ENCODE assay signal across 1 cellular context in genomic region chr2:175981546-175981945, GRCh38.
TF ChIP-seq lines count a peak whose summit lies in the region.

No MANE protein-coding gene starts in this region.

TF ChIP-seq in WTC11, 78 proteins besides CTCF, POLR2A, EP300 and RAD21 (continued from another document):
- no peak for TF ChIP-seq ARID4B (CRISPR knock-in tag; IDR thresholded peaks at IDR 0.05; ENCODE audit: borderline replicate concordance)
